Comparison of ENCODE assay signal across 21 cellular contexts in genomic region chr20:44856847-44857448, GRCh38. TPM values are rescaled to one million over a fixed set of nuclear protein-coding genes. Genes with fewer than 3 reads are reported as not detected.
DNase-seq lines count a peak whose midpoint lies in the region; ATAC-seq and TF ChIP-seq lines count a peak whose summit lies in the region.
"Had no signal": no experiment of that assay in that cellular context is flagged by ENCODE, and none has a peak within 500 bp of the region (broad histone marks: within the 10 kb centered on the region; RNA-seq: fewer than 3 reads in every experiment).

No MANE protein-coding gene starts in this region.

- peak overlapping the region; percentile 23; the same call in 1 of the 2 replicates for H2AFZ ChIP-seq in OCI-LY3 (ENCODE audit: low read depth, low read length)
- H2AFZ ChIP-seq in hepatocyte, result no peak overlapping the region

- H4K20me1 ChIP-seq in OCI-LY3 (ENCODE audit: insufficient read depth, low read length) (no peaks in the 10 kb centered on the region), hepatocyte (ENCODE audit: insufficient read depth, poor library complexity, severe bottlenecking) (no peaks in the 10 kb centered on the region)

- H3K4me2 ChIP-seq in OCI-LY3 (ENCODE audit: low read length) (no peak overlapping the region), hepatocyte (no peak overlapping the region)

- 92% methylated on average over 6 of the region's 6 CpGs for WGBS in hepatocyte (ENCODE audit: low lambda C conversion rate, missing lambda C conversion rate)

- no peak overlapping the region for H3K9ac ChIP-seq in OCI-LY3 (ENCODE audit: low read length)

- peaks cover 12% of the 10 kb centered on the region for H3K4me1 Mint-ChIP-seq in osteocyte (ENCODE audit: unreplicated experiment)

- H3K27ac Mint-ChIP-seq in osteocyte (ENCODE audit: unreplicated experiment), result no peak overlapping the region
- H3K27ac Mint-ChIP-seq: activated naive CD4-positive, alpha-beta T cell treated with anti-CD3 and anti-CD28 coated beads for 36 hours; CD4-positive, alpha-beta T cell; stimulated activated naive CD8-positive, alpha-beta T cell treated with anti-CD3 and anti-CD28 coated beads, Interleukin-15, Interleukin-2, amounts not matched to agents 100 ng/mL and 50 ng/mL, for 24 hours had no signal

- peaks cover 3% of the 10 kb centered on the region for H3K36me3 Mint-ChIP-seq in osteocyte (ENCODE audit: unreplicated experiment)

- H3K9me3 Mint-ChIP-seq in osteocyte (ENCODE audit: unreplicated experiment), result no peaks in the 10 kb centered on the region
- H3K9me3 Mint-ChIP-seq: activated naive CD4-positive, alpha-beta T cell treated with anti-CD3 and anti-CD28 coated beads for 36 hours; CD4-positive, alpha-beta T cell; stimulated activated naive CD8-positive, alpha-beta T cell treated with anti-CD3 and anti-CD28 coated beads, Interleukin-15, Interleukin-2, amounts not matched to agents 100 ng/mL and 50 ng/mL, for 24 hours had no signal

- no peaks in the 10 kb centered on the region for H3K79me2 ChIP-seq in OCI-LY3 (ENCODE audit: low read length)
- H3K79me2 ChIP-seq in hepatocyte, result no peaks in the 10 kb centered on the region

- TF ChIP-seq CTCF in GM12865 (IDR thresholded peaks at IDR 0.05; ENCODE audit: insufficient read depth, low read depth, low read length, missing control alignments), result no peak
- TF ChIP-seq CTCF in OCI-LY3 (IDR thresholded peaks at IDR 0.05; ENCODE audit: low read depth, low read length), result no peak
- TF ChIP-seq CTCF in hepatocyte (IDR thresholded peaks at IDR 0.05; ENCODE audit: poor library complexity), result no peak
- no peak for TF ChIP-seq CTCF in osteocyte (IDR thresholded peaks at IDR 0.05)

- H3K27ac ChIP-seq in OCI-LY3 (ENCODE audit: low read length) (no peak overlapping the region), hepatocyte (peak overlapping the region; percentile 64)
- H3K27ac ChIP-seq: upper lobe of right lung had no signal

- H3K4me3 ChIP-seq in GM12865 (ENCODE audit: low read depth, low read length), result no peak overlapping the region
- no peak overlapping the region for H3K4me3 ChIP-seq in OCI-LY3 (ENCODE audit: low read length)
- no peak overlapping the region for H3K4me3 ChIP-seq in hepatocyte
- H3K4me3 ChIP-seq: upper lobe of right lung had no signal

- H3K4me1 ChIP-seq in OCI-LY3 (ENCODE audit: low read length), result peaks cover 7% of the 10 kb centered on the region; the same call in 1 of the 2 replicates
- peaks cover 9% of the 10 kb centered on the region for H3K4me1 ChIP-seq in hepatocyte (ENCODE audit: insufficient read depth)
- H3K4me1 ChIP-seq: upper lobe of right lung had no signal

- H3K9me2 ChIP-seq in hepatocyte (replicated peaks; ENCODE audit: insufficient read depth), result no peaks in the 10 kb centered on the region

- H3K36me3 ChIP-seq in OCI-LY3 (replicated peaks; ENCODE audit: low read depth, low read length), result no peaks in the 10 kb centered on the region
- H3K36me3 ChIP-seq in hepatocyte (replicated peaks; ENCODE audit: insufficient read depth, low read depth), result no peaks in the 10 kb centered on the region
- H3K36me3 ChIP-seq: upper lobe of right lung had no signal

- H3K9me3 ChIP-seq in OCI-LY3 (ENCODE audit: insufficient read depth, low read length) (no peaks in the 10 kb centered on the region), hepatocyte (ENCODE audit: low read depth) (no peaks in the 10 kb centered on the region)
- H3K9me3 ChIP-seq: upper lobe of right lung had no signal

- DNase-seq in NCI-H2171 treated with DMSO at 0.1 percent for 48 hours (lab: John Stamatoyannopoulos, UW), result peak; percentile 17
- no peak for DNase-seq in NCI-H2171 (lab: John Stamatoyannopoulos, UW)
- DNase-seq in GM12865 (ENCODE audit: low read depth), result peak; percentile 16
- DNase-seq in hepatocyte (ENCODE audit: low spot score), result no peak
- no peak for DNase-seq in epidermal melanocyte (ENCODE audit: insufficient read length, low spot score)
- no peak for DNase-seq in osteocyte (ENCODE audit: extremely low spot score, unreplicated experiment)
- no peak for DNase-seq in left lobe of liver (ENCODE audit: low spot score)
- DNase-seq: activated CD4-positive, alpha-beta T cell treated with anti-CD3 and anti-CD28 coated beads for 4 hours; activated naive CD4-positive, alpha-beta T cell treated with anti-CD3 and anti-CD28 coated beads for 36 hours; CD4-positive, alpha-beta T cell; foreskin fibroblast; H9; left colon; NCI-H1092; occipital lobe; right cardiac atrium; SHP77 treated with DMSO at 0.1 percent for 48 hours; upper lobe of right lung had no signal

- H3K27me3 Mint-ChIP-seq in osteocyte (ENCODE audit: unreplicated experiment), result peaks cover 25% of the 10 kb centered on the region
- H3K27me3 Mint-ChIP-seq: CD4-positive, alpha-beta T cell had no signal

- H3K4me3 Mint-ChIP-seq in osteocyte (ENCODE audit: unreplicated experiment), result no peak overlapping the region
- H3K4me3 Mint-ChIP-seq: activated naive CD4-positive, alpha-beta T cell treated with anti-CD3 and anti-CD28 coated beads for 36 hours; CD4-positive, alpha-beta T cell; H9; stimulated activated naive CD8-positive, alpha-beta T cell treated with anti-CD3 and anti-CD28 coated beads, Interleukin-15, Interleukin-2, amounts not matched to agents 100 ng/mL and 50 ng/mL, for 24 hours had no signal

- H3K27me3 ChIP-seq in OCI-LY3 (ENCODE audit: low read depth, low read length) (peaks cover 16% of the 10 kb centered on the region), hepatocyte (no peaks in the 10 kb centered on the region)
- H3K27me3 ChIP-seq: upper lobe of right lung had no signal

- no peak for ATAC-seq in left lobe of liver
- ATAC-seq: left colon, right cardiac atrium, upper lobe of right lung had no signal

RNA-seq across cellular contexts. Expression of gene YWHAB, which starts 28.6 kb away (rescaled TPM):
- total RNA-seq in hepatocyte (86.3 and 89.5 TPM in 2 replicates), osteocyte (203 and 205 TPM in 2 replicates), left lobe of liver (52.5 TPM)
- polyA plus RNA-seq in hepatocyte, result 163 and 169 TPM in 2 replicates

RNA-seq across cellular contexts. Expression of gene RIMS4, which starts 46.6 kb away (rescaled TPM):
- total RNA-seq in hepatocyte, result 8.1 and 9.0 TPM in 2 replicates
- 4.9 and 5.1 TPM in 2 replicates for polyA plus RNA-seq in hepatocyte
- 0.73 and 0.75 TPM in 2 replicates for total RNA-seq in osteocyte
- not detected for total RNA-seq in left lobe of liver
- total RNA-seq: CD4-positive, alpha-beta T cell; T-helper 2 cell treated with Interferon-gamma antibody and Interleukin-4, amounts not matched to agents 100 ng/mL and 5 ng/mL, for 36 hours had no signal

RNA-seq across cellular contexts. Expression of gene PABPC1L, which starts 52.9 kb away (rescaled TPM):
- total RNA-seq in hepatocyte (18.0 and 23.5 TPM in 2 replicates), osteocyte (56.1 and 65.3 TPM in 2 replicates), left lobe of liver (37.3 TPM)
- 15.6 and 29.6 TPM in 2 replicates for polyA plus RNA-seq in hepatocyte

Comparison
In these comparisons a context has a peak if more than half of its experiments do, and no peak if none do; other contexts are left out.
1. DNase-seq: peak in NCI-H2171 treated with DMSO at 0.1 percent for 48 hours (single experiment) and GM12865 (single experiment); none in NCI-H2171 (single experiment), hepatocyte (single experiment), epidermal melanocyte (single experiment), osteocyte (single experiment) and left lobe of liver (single experiment).